Comparison of ENCODE assay signal across 8 cellular contexts in genomic region chr13:114226699-114227323, GRCh38. TPM values are rescaled to one million over a fixed set of nuclear protein-coding genes. Genes with fewer than 3 reads are reported as not detected.
A peak's percentile ranks its signal among the peaks of the same experiment; 100 is the strongest.
DNase-seq lines count a peak whose midpoint lies in the region; ATAC-seq and TF ChIP-seq lines count a peak whose summit lies in the region.

No MANE protein-coding gene starts in this region.

- H3K4me1 Mint-ChIP-seq in natural killer cell: peaks cover 29 to 46% of the 10 kb centered on the region in 2 donors
- H3K4me1 Mint-ChIP-seq in stimulated activated naive B cell treated with anti-CD40 and anti-IgM and Interleukin-4, amounts not matched to agents 10 μg/mL and 1 μg/mL and 100 μg/mL, for 72 hours: peaks cover 32 to 41% of the 10 kb centered on the region in 2 donors

- H3K36me3 ChIP-seq in esophagus squamous epithelium: no peaks in the 10 kb centered on the region

- TF ChIP-seq POLR2A in esophagus squamous epithelium (IDR thresholded peaks at IDR 0.05): no peak

- H3K9me3 Mint-ChIP-seq in natural killer cell: no peaks in the 10 kb centered on the region
- H3K9me3 Mint-ChIP-seq in stimulated activated naive B cell treated with anti-CD40 and anti-IgM and Interleukin-4, amounts not matched to agents 10 μg/mL and 1 μg/mL and 100 μg/mL, for 72 hours: no peaks in the 10 kb centered on the region

- no peaks in the 10 kb centered on the region for H3K36me3 Mint-ChIP-seq in natural killer cell
- peaks cover 0 to 1% of the 10 kb centered on the region in 2 donors for H3K36me3 Mint-ChIP-seq in stimulated activated naive B cell treated with anti-CD40 and anti-IgM and Interleukin-4, amounts not matched to agents 10 μg/mL and 1 μg/mL and 100 μg/mL, for 72 hours

- H3K27ac Mint-ChIP-seq in natural killer cell: peak overlapping the region; percentile 19 to 46
- H3K27ac Mint-ChIP-seq in stimulated activated naive B cell treated with anti-CD40 and anti-IgM and Interleukin-4, amounts not matched to agents 10 μg/mL and 1 μg/mL and 100 μg/mL, for 72 hours: no peak overlapping the region

- H3K27ac ChIP-seq in esophagus squamous epithelium: no peak overlapping the region

- ATAC-seq in natural killer cell: peak; percentile 83 to 91 (median 87)
- ATAC-seq in stimulated activated naive B cell treated with anti-CD40 and anti-IgM and Interleukin-4, amounts not matched to agents 10 μg/mL and 1 μg/mL and 100 μg/mL, for 72 hours (replicated peaks): peak; percentile 85 to 87

- H3K4me3 ChIP-seq in esophagus squamous epithelium: no peak overlapping the region

- peaks cover 0 to 41% (median 0%) of the 10 kb centered on the region in 4 donors for H3K27me3 ChIP-seq in esophagus squamous epithelium

- TF ChIP-seq CTCF in GM20000 (IDR thresholded peaks at IDR 0.05; ENCODE audit: extremely low read depth, missing control alignments) (peak; percentile 97), esophagus squamous epithelium (IDR thresholded peaks at IDR 0.05) (peak; percentile 89 to 97 (median 95)), natural killer cell (IDR thresholded peaks at IDR 0.05) (peak; percentile 87)

- H3K4me3 Mint-ChIP-seq in natural killer cell: no peak overlapping the region
- no peak overlapping the region for H3K4me3 Mint-ChIP-seq in stimulated activated naive B cell treated with anti-CD40 and anti-IgM and Interleukin-4, amounts not matched to agents 10 μg/mL and 1 μg/mL and 100 μg/mL, for 72 hours

- peaks cover 0 to 8% (median 4%) of the 10 kb centered on the region in 3 donors for H3K4me1 ChIP-seq in esophagus squamous epithelium

- 7 to 8% methylated on average over 11 to 16 of the region's 19 CpGs for WGBS in esophagus squamous epithelium, 2 donors

- intact Hi-C loops in esophagus squamous epithelium (cut with DNase I) (loop anchor here (2.0 kb wide), 1 partner anchor 274 kb away; no protein-coding TSS in a partner anchor), natural killer cell (cut with micrococcal nuclease) (loop anchor here (1.0 to 5.0 kb wide), 6 partner anchors 84 to 410 kb away; partner anchors contain the start of gene RASA3)

- peaks cover 4 to 13% of the 10 kb centered on the region in 2 donors for H3K27me3 Mint-ChIP-seq in natural killer cell (ENCODE audit: low read depth in 2 of 2)
- peaks cover 21 to 43% of the 10 kb centered on the region in 2 donors for H3K27me3 Mint-ChIP-seq in stimulated activated naive B cell treated with anti-CD40 and anti-IgM and Interleukin-4, amounts not matched to agents 10 μg/mL and 1 μg/mL and 100 μg/mL, for 72 hours

- no peaks in the 10 kb centered on the region for H3K9me3 ChIP-seq in esophagus squamous epithelium

- DNase-seq in COLO829 (ENCODE audit: low spot score) (peak; percentile 85), GM20000 (ENCODE audit: low spot score) (peak; percentile 88), HuH-7.5 (ENCODE audit: low spot score) (peak; percentile 63), OCI-M1 (lab: John Stamatoyannopoulos, UW) (peak; percentile 91), activated T-cell treated with anti-CD3 and anti-CD28 coated beads for 48 hours (ENCODE audit: low read depth) (peak; percentile 81), esophagus squamous epithelium (lab: John Stamatoyannopoulos, UW) (no peak), natural killer cell (peak; percentile 81)
- peak; percentile 82 for DNase-seq in stimulated activated naive B cell treated with anti-CD40 and anti-IgM and Interleukin-4, amounts not matched to agents 10 μg/mL and 1 μg/mL and 100 μg/mL, for 72 hours

RNA-seq across cellular contexts. Expression of gene CDC16, which starts 7.9 kb away (rescaled TPM):
- total RNA-seq in esophagus squamous epithelium: 10 to 100 TPM; 22.9 to 40.2 (median 30.2) TPM
- 10 to 100 TPM; 61.4 to 75.9 (median 70.7) TPM for total RNA-seq in natural killer cell

RNA-seq across cellular contexts. Expression of gene CFAP97D2, which starts 47.8 kb away (rescaled TPM):
- not detected for total RNA-seq in esophagus squamous epithelium
- 1 to 10 TPM in 1 of 3 donors, under 1 TPM in 1, not detected in 1; 0.45 to 7.7 TPM for total RNA-seq in natural killer cell

RNA-seq across cellular contexts. Expression of gene UPF3A, which starts 54.6 kb away (rescaled TPM):
- total RNA-seq in esophagus squamous epithelium (10 to 100 TPM; 19.1 to 42.5 (median 25.6) TPM), natural killer cell (10 to 100 TPM; 37.8 to 66.5 (median 44.7) TPM)
